ENCODE assay signal across 8 cellular contexts in the genomic region with DNA sequence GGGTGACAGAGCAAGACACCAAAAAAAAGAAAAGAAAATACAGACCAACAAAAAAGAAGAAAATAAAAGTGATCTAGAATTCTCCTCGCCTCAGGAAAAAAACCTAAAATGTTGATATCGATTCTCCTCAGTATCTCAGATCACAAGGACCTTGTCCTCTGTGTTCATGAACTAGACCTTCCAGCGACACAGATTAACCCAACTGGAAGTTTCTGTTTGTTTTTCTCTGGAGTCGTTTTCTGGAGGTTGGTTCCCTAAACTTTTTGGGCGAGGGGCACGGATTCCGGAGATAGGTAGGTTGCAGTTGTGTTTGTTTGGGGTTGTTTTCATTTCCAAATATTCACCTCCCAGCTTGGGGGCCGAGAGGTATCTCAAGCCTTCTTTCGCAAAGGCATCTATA. TPM values are rescaled to one million over a fixed set of nuclear protein-coding genes. Genes with fewer than 3 reads are reported as not detected.
DNase-seq lines count a peak whose midpoint lies in the region; ATAC-seq and TF ChIP-seq lines count a peak whose summit lies in the region.

No MANE protein-coding gene starts in this region.

- no peak overlapping the region for H4K8ac ChIP-seq in mesenchymal stem cell (ENCODE audit: low read length)

- in situ Hi-C loops in astrocyte of the cerebellum (cut with HindIII; ENCODE audit: low sequenced_read_pairs): no loop called here

- H4K91ac ChIP-seq in mesenchymal stem cell (ENCODE audit: low read length): no peak overlapping the region

- peak overlapping the region; percentile 67 for H3K4me2 ChIP-seq in mesenchymal stem cell (ENCODE audit: low read length, poor library complexity, severe bottlenecking)

- TF ChIP-seq CTCF in astrocyte of the cerebellum (IDR thresholded peaks at IDR 0.05; ENCODE audit: low read depth, low read length, missing control alignments) (no peak), type B pancreatic cell (conservative IDR thresholded peaks at IDR 0.05) (no peak)

- no peak overlapping the region for H2BK5ac ChIP-seq in mesenchymal stem cell (ENCODE audit: low read depth, low read length, poor library complexity, severe bottlenecking)

- no peak overlapping the region for H3K14ac ChIP-seq in mesenchymal stem cell (ENCODE audit: low read length in 2 of 2)

- H3K9me3 Mint-ChIP-seq in activated T-cell treated with anti-CD3 and anti-CD28 coated beads, Interleukin-2, amount 50 U/mL, for 4 hours: no peaks in the 10 kb centered on the region
- no peaks in the 10 kb centered on the region for H3K9me3 Mint-ChIP-seq in type B pancreatic cell

- H2AFZ ChIP-seq in mesenchymal stem cell (ENCODE audit: low read depth, low read length): no peak overlapping the region

- H3K27ac ChIP-seq in mesenchymal stem cell (ENCODE audit: low read length, poor library complexity, severe bottlenecking): no peak overlapping the region

- H2AK5ac ChIP-seq in mesenchymal stem cell (ENCODE audit: low read length, severe bottlenecking): no peak overlapping the region

- H2BK120ac ChIP-seq in mesenchymal stem cell (ENCODE audit: low read depth, low read length): no peak overlapping the region

- H3K36me3 ChIP-seq in mesenchymal stem cell (ENCODE audit: control insufficient read depth in 1 of 2, insufficient read depth in 2 of 2, low read depth in 1 of 2, low read length in 2 of 2): peaks cover 4 to 20% of the 10 kb centered on the region in 2 experiments

- ATAC-seq in activated T-cell treated with anti-CD3 and anti-CD28 coated beads, Interleukin-2, amount 50 U/mL, for 4 hours: no peak
- ATAC-seq in GM21737 (IDR thresholded peaks at IDR 0.05; ENCODE audit: unreplicated experiment) (no peak), HG03460 (IDR thresholded peaks at IDR 0.05; ENCODE audit: unreplicated experiment) (no peak)

- no peak for DNase-seq in activated T-cell treated with anti-CD3 and anti-CD28 coated beads, Interleukin-2, amount 50 U/mL, for 4 hours
- no peak for DNase-seq in activated T-cell treated with anti-CD3 and anti-CD28 coated beads, Interleukin-2, amount 50 U/mL, for 1 hour
- DNase-seq in astrocyte of the cerebellum (ENCODE audit: low read depth) (no peak), mesenchymal stem cell (no peak), type B pancreatic cell (ENCODE audit: extremely low spot score, unreplicated experiment) (no peak), NCI-H510A (lab: John Stamatoyannopoulos, UW) (no peak)

- no peak overlapping the region for H3K23ac ChIP-seq in mesenchymal stem cell (ENCODE audit: low read length in 2 of 2)

- H3K27ac Mint-ChIP-seq in type B pancreatic cell: peak overlapping the region; percentile 75

- H3K9ac ChIP-seq in mesenchymal stem cell (ENCODE audit: low read length): peak overlapping the region; percentile 93

- peaks cover 2% of the 10 kb centered on the region for H3K4me1 ChIP-seq in mesenchymal stem cell (ENCODE audit: control insufficient read depth, insufficient read depth, low read depth, low read length)

- 85% methylated on average over 5 of the region's 9 CpGs for WGBS in mesenchymal stem cell

- H3K4me3 ChIP-seq in astrocyte of the cerebellum (ENCODE audit: low read depth, low read length) (peak overlapping the region; percentile 80), mesenchymal stem cell (ENCODE audit: insufficient read depth in 1 of 2, low read depth in 1 of 2, low read length in 2 of 2) (peak overlapping the region in 1 of 2 experiments; percentile 92)

- no peak overlapping the region for H2BK12ac ChIP-seq in mesenchymal stem cell (ENCODE audit: low read length in 2 of 2)

- H3K4ac ChIP-seq in mesenchymal stem cell (ENCODE audit: low read depth in 1 of 2, low read length in 2 of 2): no peak overlapping the region

- H3K18ac ChIP-seq in mesenchymal stem cell (ENCODE audit: low read depth in 1 of 2, low read length in 2 of 2): no peak overlapping the region

- no peak overlapping the region for H2BK15ac ChIP-seq in mesenchymal stem cell (ENCODE audit: low read depth, poor library complexity, severe bottlenecking)

- H3K27me3 ChIP-seq in mesenchymal stem cell (ENCODE audit: control insufficient read depth in 1 of 2, insufficient read depth in 1 of 2, low read length in 2 of 2): no peaks in the 10 kb centered on the region

- H3K27me3 Mint-ChIP-seq in activated T-cell treated with anti-CD3 and anti-CD28 coated beads, Interleukin-2, amount 50 U/mL, for 4 hours (ENCODE audit: low read depth): no peaks in the 10 kb centered on the region
- no peaks in the 10 kb centered on the region for H3K27me3 Mint-ChIP-seq in type B pancreatic cell

- peak overlapping the region; percentile 95 for H3K4me3 Mint-ChIP-seq in activated T-cell treated with anti-CD3 and anti-CD28 coated beads, Interleukin-2, amount 50 U/mL, for 4 hours
- H3K4me3 Mint-ChIP-seq in type B pancreatic cell: peak overlapping the region; percentile 90

- no peaks in the 10 kb centered on the region for H3K9me3 ChIP-seq in mesenchymal stem cell (ENCODE audit: control insufficient read depth, low read length)

- H3K79me1 ChIP-seq in mesenchymal stem cell (replicated peaks; ENCODE audit: low read length, poor library complexity, severe bottlenecking): peaks cover 18% of the 10 kb centered on the region

- H3K36me3 Mint-ChIP-seq in activated T-cell treated with anti-CD3 and anti-CD28 coated beads, Interleukin-2, amount 50 U/mL, for 4 hours (ENCODE audit: insufficient read depth): peaks cover 11% of the 10 kb centered on the region
- H3K36me3 Mint-ChIP-seq in type B pancreatic cell: peaks cover 3% of the 10 kb centered on the region

- H3K4me1 Mint-ChIP-seq in activated T-cell treated with anti-CD3 and anti-CD28 coated beads, Interleukin-2, amount 50 U/mL, for 4 hours (ENCODE audit: low read depth): peaks cover 17% of the 10 kb centered on the region
- peaks cover 15% of the 10 kb centered on the region for H3K4me1 Mint-ChIP-seq in type B pancreatic cell (ENCODE audit: unreplicated experiment)

RNA-seq across cellular contexts. Expression of a gene that starts 0.6 kb away (rescaled TPM):
- total RNA-seq in activated T-cell treated with anti-CD3 and anti-CD28 coated beads, Interleukin-2, amount 50 U/mL, for 4 hours: 10 to 100 TPM; 51.5 to 64.2 (median 51.6) TPM
- polyA plus RNA-seq in mesenchymal stem cell (2013, experiment 1 of 2): 7.6 TPM
- polyA plus RNA-seq in mesenchymal stem cell (2013, experiment 2 of 2): 7.8 TPM
- total RNA-seq in type B pancreatic cell (ENCODE audit: low replicate concordance): 24.4 and 41.9 TPM in 2 replicates

RNA-seq across cellular contexts. Expression of a gene that starts 45.0 kb away (rescaled TPM):
- 10 to 100 TPM; 48.1 to 67.7 (median 52.0) TPM for total RNA-seq in activated T-cell treated with anti-CD3 and anti-CD28 coated beads, Interleukin-2, amount 50 U/mL, for 4 hours
- polyA plus RNA-seq in mesenchymal stem cell (2013, experiment 1 of 2): 81.2 TPM
- polyA plus RNA-seq in mesenchymal stem cell (2013, experiment 2 of 2): 81.9 TPM
- total RNA-seq in type B pancreatic cell (ENCODE audit: low replicate concordance): 46.0 and 58.1 TPM in 2 replicates

RNA-seq across cellular contexts. Expression of a gene that starts 47.2 kb away (rescaled TPM):
- total RNA-seq in activated T-cell treated with anti-CD3 and anti-CD28 coated beads, Interleukin-2, amount 50 U/mL, for 4 hours: under 1 TPM; 0.05 to 0.08 (median 0.05) TPM
- 0.04 TPM for polyA plus RNA-seq in mesenchymal stem cell (2013, experiment 1 of 2)
- polyA plus RNA-seq in mesenchymal stem cell (2013, experiment 2 of 2): 0.11 TPM
- 2.0 and 4.7 TPM in 2 replicates for total RNA-seq in type B pancreatic cell (ENCODE audit: low replicate concordance)
